ENCODE assay signal across 1 cellular context in genomic region chr13:44422755-44423643, GRCh38.
TF ChIP-seq lines count a peak whose summit lies in the region.

No MANE protein-coding gene starts in this region.

TF ChIP-seq in H1, 55 proteins besides CTCF, POLR2A, EP300 and RAD21:
- TF ChIP-seq SIRT6 (IDR thresholded peaks at IDR 0.05; ENCODE audit: low read length) (no peak), EGR1 (IDR thresholded peaks at IDR 0.05; ENCODE audit: borderline replicate concordance, low read depth, low read length) (no peak), TEAD4 (IDR thresholded peaks at IDR 0.05; ENCODE audit: low read depth, low read length) (no peak), NRF1 (IDR thresholded peaks at IDR 0.05; ENCODE audit: low read depth, low read length) (no peak), MAFK (IDR thresholded peaks at IDR 0.05; ENCODE audit: low read depth, low read length) (no peak), RNF2 (IDR thresholded peaks at IDR 0.05; ENCODE audit: borderline replicate concordance, low read depth, low read length, missing control alignments, poor library complexity, severe bottlenecking) (no peak), BACH1 (IDR thresholded peaks at IDR 0.05; ENCODE audit: low read length) (no peak), CBX8 (IDR thresholded peaks at IDR 0.05; ENCODE audit: borderline replicate concordance, low read depth, low read length) (no peak), KDM1A (IDR thresholded peaks at IDR 0.05; ENCODE audit: borderline replicate concordance, low read length) (no peak), CHD7 (IDR thresholded peaks at IDR 0.05; ENCODE audit: insufficient replicate concordance, low read length) (no peak), SUZ12 (IDR thresholded peaks at IDR 0.05; ENCODE audit: low read length) (no peak), ASH2L (IDR thresholded peaks at IDR 0.05; ENCODE audit: low read length) (no peak), MAX (IDR thresholded peaks at IDR 0.05) (no peak), HDAC2 (IDR thresholded peaks at IDR 0.05; ENCODE audit: borderline replicate concordance in 1 of 2, low read depth in 2 of 2, low read length in 2 of 2) (no peak), KDM4A (IDR thresholded peaks at IDR 0.05; ENCODE audit: low read depth, low read length, severe bottlenecking) (no peak), CBX5 (IDR thresholded peaks at IDR 0.05; ENCODE audit: low read depth, low read length) (no peak)
